In the genomic region with DNA sequence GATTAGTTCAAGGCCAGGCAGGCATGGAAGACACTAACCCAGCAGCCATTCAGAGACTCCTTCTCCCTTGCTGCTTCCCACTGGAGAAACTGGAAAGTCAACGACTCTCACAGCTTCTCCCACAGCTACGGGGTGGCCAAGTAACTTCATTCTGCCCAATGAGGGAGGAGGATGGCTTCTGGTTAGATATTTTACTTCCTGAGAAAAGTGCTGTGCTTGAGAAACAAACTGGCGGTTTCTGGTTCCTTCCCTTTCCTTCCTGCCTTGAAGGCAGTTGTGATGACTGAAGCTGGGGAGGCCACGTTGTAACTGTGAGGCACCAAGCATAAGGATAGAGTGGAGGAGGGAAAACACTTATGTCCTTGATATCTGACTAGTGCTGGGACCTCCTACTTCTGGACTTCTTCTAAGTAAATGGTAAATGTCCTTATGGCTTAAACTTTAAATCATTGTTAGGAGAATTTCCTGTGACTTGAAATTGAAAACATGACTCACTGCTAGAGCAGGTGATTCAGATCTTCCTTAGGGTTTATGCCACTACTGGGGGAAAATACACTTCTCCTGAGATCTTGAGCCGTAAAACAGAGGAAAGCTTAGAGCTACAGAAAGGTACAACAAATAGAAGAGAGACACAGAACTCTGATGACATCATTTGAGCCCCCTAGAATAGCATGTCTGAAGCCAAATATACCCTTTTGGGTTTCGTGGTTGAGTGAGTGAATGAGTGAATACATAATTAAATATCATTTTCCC, we compare ENCODE assay signal across 8 cellular contexts. TPM values are rescaled to one million over a fixed set of nuclear protein-coding genes. Genes with fewer than 3 reads are reported as not detected.
DNase-seq lines count a peak whose midpoint lies in the region; ATAC-seq and TF ChIP-seq lines count a peak whose summit lies in the region.

No MANE protein-coding gene starts in this region.

- H3K27me3 Mint-ChIP-seq in dendritic cell treated with granulocyte-macrophage colony-stimulating factor and Interleukin-4, amounts not matched to agents 40 ng/mL and 50 ng/mL, for 4 days = no peaks in the 10 kb centered on the region

- ATAC-seq in GM18861 (IDR thresholded peaks at IDR 0.05; ENCODE audit: unreplicated experiment) = peak; percentile 31
- peak; percentile 24 for ATAC-seq in HG03159 (IDR thresholded peaks at IDR 0.05; ENCODE audit: unreplicated experiment)
- ATAC-seq in omental fat pad (ENCODE audit: low FRiP score) = no peak
- no peak for ATAC-seq in GM21576 (IDR thresholded peaks at IDR 0.05; ENCODE audit: unreplicated experiment)

- DNase-seq in T1000 (lab: John Stamatoyannopoulos, UW) (peak; percentile 4), pulmonary artery endothelial cell (ENCODE audit: low read depth, low spot score) (peak; percentile 58), omental fat pad (ENCODE audit: low spot score) (no peak), AG08395 (ENCODE audit: low spot score) (no peak)

- no peak for TF ChIP-seq CTCF in omental fat pad (IDR thresholded peaks at IDR 0.05)

- H3K4me1 Mint-ChIP-seq in dendritic cell treated with granulocyte-macrophage colony-stimulating factor and Interleukin-4, amounts not matched to agents 40 ng/mL and 50 ng/mL, for 4 days (ENCODE audit: low read depth) = peaks cover 47% of the 10 kb centered on the region

- peaks cover 21% of the 10 kb centered on the region for H3K36me3 Mint-ChIP-seq in dendritic cell treated with granulocyte-macrophage colony-stimulating factor and Interleukin-4, amounts not matched to agents 40 ng/mL and 50 ng/mL, for 4 days (ENCODE audit: low read depth)

- H3K4me3 Mint-ChIP-seq in dendritic cell treated with granulocyte-macrophage colony-stimulating factor and Interleukin-4, amounts not matched to agents 40 ng/mL and 50 ng/mL, for 4 days = peak overlapping the region; percentile 17

- no peaks in the 10 kb centered on the region for H3K9me3 Mint-ChIP-seq in dendritic cell treated with granulocyte-macrophage colony-stimulating factor and Interleukin-4, amounts not matched to agents 40 ng/mL and 50 ng/mL, for 4 days

- peak overlapping the region; percentile 94 for H3K27ac Mint-ChIP-seq in dendritic cell treated with granulocyte-macrophage colony-stimulating factor and Interleukin-4, amounts not matched to agents 40 ng/mL and 50 ng/mL, for 4 days

- intact Hi-C loops in dendritic cell treated with granulocyte-macrophage colony-stimulating factor and Interleukin-4, amounts not matched to agents 40 ng/mL and 50 ng/mL, for 4 days (cut with micrococcal nuclease) = no loop called here

RNA-seq across cellular contexts. Expression of a gene that starts 3.1 kb away (rescaled TPM):
- total RNA-seq in pulmonary artery endothelial cell (46.5 and 63.8 TPM in 2 replicates), omental fat pad (10 to 100 TPM; 28.6 to 37.0 (median 33.2) TPM)

RNA-seq across cellular contexts. Expression of a gene that starts 47.1 kb away (rescaled TPM):
- total RNA-seq in pulmonary artery endothelial cell (77.1 and 102 TPM in 2 replicates), omental fat pad (100 to 1,000 TPM in 1 of 4 donors, 10 to 100 TPM in 3; 47.3 to 107 (median 66.7) TPM)

RNA-seq across cellular contexts. Expression of a gene that starts 58.0 kb away (rescaled TPM):
- total RNA-seq in pulmonary artery endothelial cell (12.1 and 23.0 TPM in 2 replicates), omental fat pad (10 to 100 TPM in 1 of 4 donors, 1 to 10 TPM in 3; 4.0 to 18.9 (median 6.7) TPM)

Comparison
In these comparisons a context has a peak if more than half of its experiments do, and no peak if none do; other contexts are left out.
1. ATAC-seq: peak in GM18861 (single experiment) and HG03159 (single experiment); none in omental fat pad (single experiment) and GM21576 (single experiment).
2. DNase-seq: peak in T1000 (single experiment) and pulmonary artery endothelial cell (single experiment); none in omental fat pad (single experiment) and AG08395 (single experiment).